Comparison of ENCODE assay signal across 7 cellular contexts in genomic region chr9:83708515-83709158, GRCh38. TPM values are rescaled to one million over a fixed set of nuclear protein-coding genes. Genes with fewer than 3 reads are reported as not detected.
DNase-seq lines count a peak whose midpoint lies in the region; ATAC-seq, FAIRE-seq and TF ChIP-seq lines count a peak whose summit lies in the region.

No MANE protein-coding gene starts in this region.

- H3K27ac Mint-ChIP-seq in activated CD4-positive, alpha-beta T cell treated with anti-CD3 and anti-CD28 coated beads for 36 hours, result peak overlapping the region; percentile 100

- H3K36me3 ChIP-seq in HEK293 (ENCODE audit: control insufficient read depth in 2 of 2, insufficient read depth in 1 of 2, low read length in 2 of 2) (peaks cover 0 to 4% of the 10 kb centered on the region in 2 experiments; a peak in 1 of 3 replicates), MM.1S (replicated peaks; ENCODE audit: insufficient read depth, low read length) (no peaks in the 10 kb centered on the region), duodenal mucosa (ENCODE audit: control insufficient read depth in 1 of 2, insufficient read depth in 2 of 2, low read length in 2 of 2) (no peaks in the 10 kb centered on the region), lower lobe of right lung (no peaks in the 10 kb centered on the region)

- H3K9ac ChIP-seq in MM.1S (ENCODE audit: low read length) (peak overlapping the region; percentile 95), duodenal mucosa (ENCODE audit: low read depth in 1 of 2, low read length in 2 of 2) (peak overlapping the region; percentile 80 to 93)

- H3K4me3 ChIP-seq in HEK293 (ENCODE audit: low read depth, low read length) (peak overlapping the region; percentile 93), MM.1S (ENCODE audit: low read length) (peak overlapping the region; percentile 79), duodenal mucosa (ENCODE audit: low read depth in 1 of 2, low read length in 2 of 2) (peak overlapping the region; percentile 93 to 98), lower lobe of right lung (peak overlapping the region; percentile 98)

- no peaks in the 10 kb centered on the region for H3K9me3 ChIP-seq in HEK293 (ENCODE audit: control insufficient read depth, insufficient read depth, low read depth, low read length)
- H3K9me3 ChIP-seq in MM.1S (replicated peaks; ENCODE audit: insufficient read depth, low read length), result no peaks in the 10 kb centered on the region
- H3K9me3 ChIP-seq in duodenal mucosa (ENCODE audit: control insufficient read depth in 1 of 2, low read length in 2 of 2), result no peaks in the 10 kb centered on the region
- no peaks in the 10 kb centered on the region for H3K9me3 ChIP-seq in lower lobe of right lung

- H3K79me2 ChIP-seq in MM.1S (ENCODE audit: low read length), result peaks cover 48% of the 10 kb centered on the region

- CTCF ChIA-PET in HEK293 (lab: Yijun Ruan, JAX), result interaction anchor here (0.7 to 1.5 kb wide), 4 partner anchors 30 to 113 kb away, joined by 3 to 4 read pairs (median 4); no protein-coding TSS in a partner anchor
- CTCF ChIA-PET in activated CD4-positive, alpha-beta T cell treated with anti-CD3 and anti-CD28 coated beads for 36 hours (lab: Charles Lee), result interaction anchor here (0.9 to 2.5 kb wide), 3 partner anchors 10 to 59 kb away, joined by 3 to 6 read pairs (median 4); no protein-coding TSS in a partner anchor

- H3K9me3 Mint-ChIP-seq in activated CD4-positive, alpha-beta T cell treated with anti-CD3 and anti-CD28 coated beads for 36 hours (ENCODE audit: low read depth), result no peaks in the 10 kb centered on the region

- no peaks in the 10 kb centered on the region for H3K9me2 ChIP-seq in MM.1S (replicated peaks; ENCODE audit: insufficient read depth, low read length)

- intact Hi-C loops in activated CD4-positive, alpha-beta T cell treated with anti-CD3 and anti-CD28 coated beads for 36 hours (cut with DNase I, micrococcal nuclease), result loop anchor here (1.0 to 5.0 kb wide), 4 partner anchors 85 to 236 kb away; partner anchors contain the start of genes GKAP1 (in 1 of the 2), IDNK (in 1 of the 2) and KIF27 (in 1 of the 2)
- intact Hi-C loops in lower lobe of right lung (cut with DNase I), result no loop called here

- peaks cover 19% of the 10 kb centered on the region for H3K36me3 Mint-ChIP-seq in activated CD4-positive, alpha-beta T cell treated with anti-CD3 and anti-CD28 coated beads for 36 hours (ENCODE audit: low read depth)

- peak overlapping the region; percentile 80 for H3K4me3 Mint-ChIP-seq in activated CD4-positive, alpha-beta T cell treated with anti-CD3 and anti-CD28 coated beads for 36 hours

- H4K20me1 ChIP-seq in MM.1S (ENCODE audit: insufficient read depth, low read length), result peaks cover 22% of the 10 kb centered on the region

- ATAC-seq in activated CD4-positive, alpha-beta T cell treated with anti-CD3 and anti-CD28 coated beads for 36 hours, result peak; percentile 13
- ATAC-seq in lower lobe of right lung, result peak; percentile 69 to 81

- TF ChIP-seq POLR2A in GM12892 (IDR thresholded peaks at IDR 0.05; ENCODE audit: low read depth, low read length), result no peak; the same call in 1 of the 2 replicates

- H3K4me2 ChIP-seq in MM.1S (ENCODE audit: low read depth, low read length), result peak overlapping the region; percentile 89

- no peaks in the 10 kb centered on the region for H3K27me3 Mint-ChIP-seq in activated CD4-positive, alpha-beta T cell treated with anti-CD3 and anti-CD28 coated beads for 36 hours

- peak; percentile 24; the same call in 1 of the 2 replicates for TF ChIP-seq CTCF in HEK293 (tag by site-specific recombination; IDR thresholded peaks at IDR 0.05)
- peak; percentile 52 for TF ChIP-seq CTCF in MM.1S (IDR thresholded peaks at IDR 0.05; ENCODE audit: low read length)
- TF ChIP-seq CTCF in lower lobe of right lung (IDR thresholded peaks at IDR 0.05), result peak; percentile 22

- H2AFZ ChIP-seq in MM.1S (ENCODE audit: low read length), result peak overlapping the region; percentile 82

- no peaks in the 10 kb centered on the region for H3K4me1 ChIP-seq in HEK293 (ENCODE audit: control insufficient read depth, insufficient read depth, low read length)
- H3K4me1 ChIP-seq in MM.1S (ENCODE audit: low read length), result peaks cover 11% of the 10 kb centered on the region; the same call in 1 of the 2 replicates
- H3K4me1 ChIP-seq in duodenal mucosa (ENCODE audit: control insufficient read depth in 1 of 2, insufficient read depth in 2 of 2, low read length in 2 of 2), result peaks cover 17 to 19% of the 10 kb centered on the region in 2 donors
- peaks cover 24% of the 10 kb centered on the region for H3K4me1 ChIP-seq in lower lobe of right lung

- DNase-seq in GM12892 (ENCODE audit: insufficient read length) (peak; percentile 26), MM.1S (peak; percentile 65), lower lobe of right lung (peak; percentile 91)
- DNase-seq in activated CD4-positive, alpha-beta T cell treated with anti-CD3 and anti-CD28 coated beads for 36 hours, result peak; percentile 67
- DNase-seq in stimulated activated CD4-positive, alpha-beta T cell treated with anti-CD3 and anti-CD28 coated beads, TNF-alpha, amount 100 ng/mL, for 48 hours (ENCODE audit: low read depth in 3 of 3), result peak; percentile 2 to 25 (median 12)

- H3K4me1 Mint-ChIP-seq in activated CD4-positive, alpha-beta T cell treated with anti-CD3 and anti-CD28 coated beads for 36 hours, result peaks cover 34% of the 10 kb centered on the region

- peaks cover 8% of the 10 kb centered on the region; the same call in 1 of the 2 replicates for H3F3A ChIP-seq in MM.1S (ENCODE audit: insufficient read depth, low read length)

- FAIRE-seq in GM12892 (lab: Jason Lieb, UNC), result no peak

- POLR2A ChIA-PET in HEK293 (lab: Yijun Ruan, JAX), result interaction anchor here (0.6 to 1.9 kb wide), 9 partner anchors 9 to 129 kb away, joined by 3 to 9 read pairs (median 4); partner anchors contain the start of gene IDNK
- POLR2A ChIA-PET in activated CD4-positive, alpha-beta T cell treated with anti-CD3 and anti-CD28 coated beads for 36 hours (lab: Charles Lee), result interaction anchor here (0.7 to 1.9 kb wide), 7 partner anchors 10 to 588 kb away, joined by 3 to 8 read pairs (median 4); partner anchors contain the start of genes KIF27 and RMI1

- H3K27ac ChIP-seq in HEK293 (ENCODE audit: extremely low read depth, low read depth, low read length), result peak overlapping the region; percentile 98
- peak overlapping the region; percentile 88 for H3K27ac ChIP-seq in MM.1S (ENCODE audit: low read length)
- H3K27ac ChIP-seq in duodenal mucosa (ENCODE audit: low read depth, low read length), result peak overlapping the region; percentile 99
- peak overlapping the region; percentile 100 for H3K27ac ChIP-seq in lower lobe of right lung

- H3K27me3 ChIP-seq in MM.1S (replicated peaks; ENCODE audit: insufficient read depth, low read length) (no peaks in the 10 kb centered on the region), duodenal mucosa (ENCODE audit: control insufficient read depth in 1 of 2, insufficient read depth in 2 of 2, low read length in 2 of 2) (no peaks in the 10 kb centered on the region), lower lobe of right lung (ENCODE audit: low read depth) (no peaks in the 10 kb centered on the region)

TF ChIP-seq in HEK293, 187 proteins besides CTCF, POLR2A, EP300 and RAD21 (continues in another document):
- TF ChIP-seq ZNF302 (tag by site-specific recombination; IDR thresholded peaks at IDR 0.05; ENCODE audit: low read depth) (no peak), ZNF747 (tag by site-specific recombination; IDR thresholded peaks at IDR 0.05) (no peak), ZNF335 (tag by site-specific recombination; conservative IDR thresholded peaks at IDR 0.05) (peak; percentile 40; the same call in 1 of the 2 replicates), PRDM10 (tag by site-specific recombination; IDR thresholded peaks at IDR 0.05) (peak; percentile 73), SP3 (tag by site-specific recombination; IDR thresholded peaks at IDR 0.05) (no peak), ZNF274 (IDR thresholded peaks at IDR 0.05; ENCODE audit: low read length) (no peak), ZNF274 (tag by site-specific recombination; IDR thresholded peaks at IDR 0.05; ENCODE audit: borderline replicate concordance) (no peak), ZNF324 (tag by site-specific recombination; IDR thresholded peaks at IDR 0.05) (no peak)
- TF ChIP-seq, protein P1, sequence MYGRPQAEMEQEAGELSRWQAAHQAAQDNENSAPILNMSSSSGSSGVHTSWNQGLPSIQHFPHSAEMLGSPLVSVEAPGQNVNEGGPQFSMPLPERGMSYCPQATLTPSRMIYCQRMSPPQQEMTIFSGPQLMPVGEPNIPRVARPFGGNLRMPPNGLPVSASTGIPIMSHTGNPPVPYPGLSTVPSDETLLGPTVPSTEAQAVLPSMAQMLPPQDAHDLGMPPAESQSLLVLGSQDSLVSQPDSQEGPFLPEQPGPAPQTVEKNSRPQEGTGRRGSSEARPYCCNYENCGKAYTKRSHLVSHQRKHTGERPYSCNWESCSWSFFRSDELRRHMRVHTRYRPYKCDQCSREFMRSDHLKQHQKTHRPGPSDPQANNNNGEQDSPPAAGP (tag by site-specific recombination; IDR thresholded peaks at IDR 0.05), result no peak

RNA-seq across cellular contexts. Expression of gene UBQLN1, which starts 0.9 kb away (rescaled TPM):
- polyA plus RNA-seq in GM12892 (2012; ENCODE audit: missing spikeins), result 42.3 TPM
- 100 to 1,000 TPM in 1 of 2 experiments, 10 to 100 TPM in 1; 88.3 to 116 TPM for total RNA-seq in activated CD4-positive, alpha-beta T cell treated with anti-CD3 and anti-CD28 coated beads for 36 hours
- 88.4 TPM for total RNA-seq in lower lobe of right lung

Comparison
In these comparisons a context has a peak if more than half of its experiments do, and no peak if none do; other contexts are left out.
1. Peak in every context shown above with its lines: DNase-seq, ATAC-seq, H3K4me3 ChIP-seq and H3K27ac ChIP-seq.
2. DNase-seq: peak in every context shown above with its lines; median percentile 91 in lower lobe of right lung; 67 in activated CD4-positive, alpha-beta T cell treated with anti-CD3 and anti-CD28 coated beads for 36 hours; 65 in MM.1S; 26 in GM12892; 12 in stimulated activated CD4-positive, alpha-beta T cell treated with anti-CD3 and anti-CD28 coated beads, TNF-alpha, amount 100 ng/mL, for 48 hours.